ENCODE assay signal across 12 cellular contexts in genomic region chr12:1880876-1881275, GRCh38. TPM values are rescaled to one million over a fixed set of nuclear protein-coding genes. Genes with fewer than 3 reads are reported as not detected.
"Had no signal": no experiment of that assay in that cellular context is flagged by ENCODE, and none has a peak within 500 bp of the region (broad histone marks: within the 10 kb centered on the region; RNA-seq: fewer than 3 reads in every experiment).

No MANE protein-coding gene starts in this region.

- H3K27me3 ChIP-seq: adrenal gland, sigmoid colon, upper lobe of left lung had no signal

- H3K36me3 ChIP-seq: adrenal gland, esophagus squamous epithelium, lower lobe of right lung, sigmoid colon, SJSA1, spleen, upper lobe of left lung had no signal

- H3K4me3 ChIP-seq: adrenal gland, esophagus squamous epithelium, lower lobe of right lung, sigmoid colon, SJSA1, spleen, upper lobe of left lung had no signal

- DNase-seq: activated CD4-positive, CD25-positive, alpha-beta regulatory T cell; esophagus squamous epithelium; left cardiac atrium; lower lobe of right lung; nephron progenitor cell; sigmoid colon; spleen; stimulated activated naive CD8-positive, alpha-beta T cell treated with anti-CD3 and anti-CD28 coated beads, Interleukin-15, amount 100 ng/mL, for 72 hours had no signal

- H3K9me3 ChIP-seq: adrenal gland, esophagus squamous epithelium, lower lobe of right lung, sigmoid colon, SJSA1, spleen, upper lobe of left lung had no signal

- H3K27ac ChIP-seq: adrenal gland, esophagus squamous epithelium, lower lobe of right lung, sigmoid colon, SJSA1, spleen, upper lobe of left lung had no signal

- H3K4me1 ChIP-seq: adrenal gland, esophagus squamous epithelium, lower lobe of right lung, sigmoid colon, SJSA1, spleen, upper lobe of left lung had no signal

- ATAC-seq: left cardiac atrium; lower lobe of right lung; stimulated activated naive CD8-positive, alpha-beta T cell treated with anti-CD3 and anti-CD28 coated beads, Interleukin-15, amount 100 ng/mL, for 72 hours had no signal

RNA-seq across cellular contexts. Expression of gene CACNA2D4, which starts 37.6 kb away (rescaled TPM):
- total RNA-seq: SJSA1, temporal lobe had no signal
